Comparison of ENCODE assay signal across 24 cellular contexts in the genomic region with DNA sequence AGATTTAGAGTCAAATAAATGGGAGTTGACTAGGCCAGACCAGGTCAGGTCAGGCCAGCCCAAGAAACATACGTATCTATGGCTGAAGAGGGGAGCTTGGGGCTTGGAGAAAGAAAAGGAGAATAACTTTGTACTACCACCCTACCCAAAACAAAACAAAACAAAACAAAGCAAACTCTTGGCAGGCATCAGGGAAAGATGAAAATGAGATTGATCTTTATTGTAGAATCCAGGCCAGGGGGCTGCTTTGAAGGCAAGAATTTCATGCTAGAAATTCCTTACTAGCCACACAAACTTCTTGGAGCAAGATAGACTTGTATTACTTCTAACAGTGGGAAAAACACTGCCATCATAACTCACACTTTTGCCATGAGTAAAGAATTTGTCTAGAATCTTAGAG. TPM values are rescaled to one million over a fixed set of nuclear protein-coding genes. Genes with fewer than 3 reads are reported as not detected.
DNase-seq lines count a peak whose midpoint lies in the region; ATAC-seq, FAIRE-seq and TF ChIP-seq lines count a peak whose summit lies in the region.
"Had no signal": no experiment of that assay in that cellular context is flagged by ENCODE, and none has a peak within 500 bp of the region (broad histone marks: within the 10 kb centered on the region; RNA-seq: fewer than 3 reads in every experiment).

No MANE protein-coding gene starts in this region.

- H3K9me3 Mint-ChIP-seq in astrocyte (ENCODE audit: unreplicated experiment) = peaks cover 2% of the 10 kb centered on the region
- H3K9me3 Mint-ChIP-seq in mesothelial cell of epicardium = no peaks in the 10 kb centered on the region
- H3K9me3 Mint-ChIP-seq: CD4-positive, alpha-beta memory T cell had no signal

- no peak overlapping the region for H3K4me2 ChIP-seq in astrocyte (ENCODE audit: low read length)
- H3K4me2 ChIP-seq: A549 had no signal

- H3K79me2 ChIP-seq in astrocyte (ENCODE audit: insufficient read depth, low read length) = no peaks in the 10 kb centered on the region

- H3K36me3 ChIP-seq in astrocyte (ENCODE audit: insufficient read depth, low read length) (no peaks in the 10 kb centered on the region), sigmoid colon (no peaks in the 10 kb centered on the region)

- no peak overlapping the region for H3K9ac ChIP-seq in astrocyte (ENCODE audit: low read length)
- H3K9ac ChIP-seq: GM23248 had no signal

- H3K4me3 Mint-ChIP-seq in astrocyte (ENCODE audit: unreplicated experiment) (no peak overlapping the region), mesothelial cell of epicardium (no peak overlapping the region)
- H3K4me3 Mint-ChIP-seq: CD4-positive, alpha-beta memory T cell had no signal

- H3K27me3 Mint-ChIP-seq in astrocyte (ENCODE audit: low read depth, unreplicated experiment) = no peaks in the 10 kb centered on the region
- no peaks in the 10 kb centered on the region for H3K27me3 Mint-ChIP-seq in mesothelial cell of epicardium (ENCODE audit: low read depth)

- H3K27ac Mint-ChIP-seq in astrocyte (ENCODE audit: unreplicated experiment) (peak overlapping the region; percentile 45), mesothelial cell of epicardium (peak overlapping the region; percentile 72)
- H3K27ac Mint-ChIP-seq: CD4-positive, alpha-beta memory T cell had no signal

- ATAC-seq in GM21786 (IDR thresholded peaks at IDR 0.05; ENCODE audit: unreplicated experiment) = no peak
- no peak for ATAC-seq in GM21367 (IDR thresholded peaks at IDR 0.05; ENCODE audit: unreplicated experiment)
- no peak for ATAC-seq in GM18505 (IDR thresholded peaks at IDR 0.05; ENCODE audit: unreplicated experiment)
- ATAC-seq: A549 had no signal

- TF ChIP-seq EP300 in sigmoid colon (IDR thresholded peaks at IDR 0.05) = no peak

- WGBS in sigmoid colon, 2 donors = 87 to 93% methylated on average over 1 of the region's 1 CpG

- no peak overlapping the region for H3K27ac ChIP-seq in astrocyte (ENCODE audit: low read depth, low read length)
- H3K27ac ChIP-seq in sigmoid colon = peak overlapping the region in 3 of 4 donors; percentile 4 to 43 (median 39)
- H3K27ac ChIP-seq: A549, GM23248 had no signal

- no peak for TF ChIP-seq CTCF in astrocyte (IDR thresholded peaks at IDR 0.05; ENCODE audit: insufficient read depth, low read depth, low read length)
- no peak for TF ChIP-seq CTCF in mesothelial cell of epicardium (IDR thresholded peaks at IDR 0.05; ENCODE audit: unreplicated experiment)
- TF ChIP-seq CTCF in sigmoid colon (IDR thresholded peaks at IDR 0.05) = no peak

- H3K36me3 Mint-ChIP-seq in astrocyte (ENCODE audit: low read depth, unreplicated experiment) = peaks cover 4% of the 10 kb centered on the region
- H3K36me3 Mint-ChIP-seq in mesothelial cell of epicardium = no peaks in the 10 kb centered on the region
- H3K36me3 Mint-ChIP-seq: CD4-positive, alpha-beta memory T cell had no signal

- H4K20me1 ChIP-seq in astrocyte (ENCODE audit: insufficient read depth, low read length) = no peaks in the 10 kb centered on the region

- no peak overlapping the region for H3K4me3 ChIP-seq in astrocyte (ENCODE audit: insufficient read depth, low read depth, low read length)
- H3K4me3 ChIP-seq in sigmoid colon = no peak overlapping the region
- H3K4me3 ChIP-seq: A549, GM23248 had no signal

- peak; percentile 15 for FAIRE-seq in GM18507 (lab: Jason Lieb, UNC)
- FAIRE-seq in astrocyte (lab: Jason Lieb, UNC) = peak; percentile 23
- FAIRE-seq: A549, GM12891, H1 had no signal

- H3K4me1 ChIP-seq in astrocyte (ENCODE audit: insufficient read depth, low read length) (no peaks in the 10 kb centered on the region), sigmoid colon (peaks cover 0 to 32% (median 19%) of the 10 kb centered on the region in 4 donors)
- H3K4me1 ChIP-seq: A549 had no signal

- no peaks in the 10 kb centered on the region for H3K9me3 ChIP-seq in astrocyte (ENCODE audit: insufficient read depth, low read depth, low read length)
- H3K9me3 ChIP-seq in sigmoid colon = no peaks in the 10 kb centered on the region
- H3K9me3 ChIP-seq: A549 had no signal

- H3K27me3 ChIP-seq in astrocyte (ENCODE audit: insufficient read depth, low read length) = no peaks in the 10 kb centered on the region
- H3K27me3 ChIP-seq in sigmoid colon = no peaks in the 10 kb centered on the region

- peaks cover 19% of the 10 kb centered on the region for H3K4me1 Mint-ChIP-seq in astrocyte (ENCODE audit: low read depth, unreplicated experiment)
- H3K4me1 Mint-ChIP-seq in mesothelial cell of epicardium = peaks cover 22% of the 10 kb centered on the region

- TF ChIP-seq POLR2A in sigmoid colon (IDR thresholded peaks at IDR 0.05) (no peak), GM18505 (IDR thresholded peaks at IDR 0.05; ENCODE audit: borderline replicate concordance, extremely low read depth, insufficient read depth, insufficient read length) (no peak)

- DNase-seq in GM18507 (ENCODE audit: extremely low spot score, insufficient read length, low read depth) (no peak), astrocyte (ENCODE audit: low read depth) (peak; percentile 41), mesothelial cell of epicardium (ENCODE audit: low spot score in 2 of 2, unreplicated experiment in 2 of 2) (no peak), sigmoid colon (no peak)
- no peak for DNase-seq in activated naive CD4-positive, alpha-beta T cell (lab: John Stamatoyannopoulos, UW)
- DNase-seq: 8988T; ACHN; C1 segment of cervical spinal cord; Calu3; CD4-positive, alpha-beta memory T cell; COR-L47; DMS53; DMS79 treated with DMSO at 0.1 percent for 48 hours; GF-D8; GM23248; H7; HCEC 1CT had no signal

- intact Hi-C loops in sigmoid colon (cut with DNase I) = no loop called here

- no peak overlapping the region for H2AFZ ChIP-seq in astrocyte (ENCODE audit: low read depth, low read length)
- H2AFZ ChIP-seq: GM23248 had no signal

RNA-seq across cellular contexts. Expression of a gene that starts 26.2 kb away (rescaled TPM):
- total RNA-seq in astrocyte (23.1 and 25.2 TPM in 2 replicates), mesothelial cell of epicardium (0.16 to 0.45 TPM (median 0.36 TPM) in 3 replicates), sigmoid colon (10 to 100 TPM; 65.8 to 94.9 (median 75.0) TPM)
- 1 to 10 TPM; 1.2 to 5.9 (median 2.5) TPM for polyA plus RNA-seq in sigmoid colon
- total RNA-seq: G401 had no signal

RNA-seq across cellular contexts. Expression of a gene that starts 46.0 kb away (rescaled TPM):
- total RNA-seq in astrocyte (40.0 and 42.5 TPM in 2 replicates), mesothelial cell of epicardium (65.5 to 67.3 TPM (median 66.9 TPM) in 3 replicates), sigmoid colon (10 to 100 TPM; 53.9 to 78.8 (median 71.9) TPM)
- polyA plus RNA-seq in sigmoid colon = 10 to 100 TPM in 1 of 3 donors, 1 to 10 TPM in 2; 4.4 to 11.0 (median 6.0) TPM

Comparison
In these comparisons a context has a peak if more than half of its experiments do, and no peak if none do; other contexts are left out.
1. RNA of a gene that starts 26.2 kb away (total RNA-seq): 65.8 to 94.9 TPM in sigmoid colon and 23.1 to 25.2 TPM in astrocyte; 0.16 to 0.45 TPM in mesothelial cell of epicardium; every median in the first group is over 10 times any median in the second.